Comparison of ENCODE assay signal across 8 cellular contexts in the genomic region with DNA sequence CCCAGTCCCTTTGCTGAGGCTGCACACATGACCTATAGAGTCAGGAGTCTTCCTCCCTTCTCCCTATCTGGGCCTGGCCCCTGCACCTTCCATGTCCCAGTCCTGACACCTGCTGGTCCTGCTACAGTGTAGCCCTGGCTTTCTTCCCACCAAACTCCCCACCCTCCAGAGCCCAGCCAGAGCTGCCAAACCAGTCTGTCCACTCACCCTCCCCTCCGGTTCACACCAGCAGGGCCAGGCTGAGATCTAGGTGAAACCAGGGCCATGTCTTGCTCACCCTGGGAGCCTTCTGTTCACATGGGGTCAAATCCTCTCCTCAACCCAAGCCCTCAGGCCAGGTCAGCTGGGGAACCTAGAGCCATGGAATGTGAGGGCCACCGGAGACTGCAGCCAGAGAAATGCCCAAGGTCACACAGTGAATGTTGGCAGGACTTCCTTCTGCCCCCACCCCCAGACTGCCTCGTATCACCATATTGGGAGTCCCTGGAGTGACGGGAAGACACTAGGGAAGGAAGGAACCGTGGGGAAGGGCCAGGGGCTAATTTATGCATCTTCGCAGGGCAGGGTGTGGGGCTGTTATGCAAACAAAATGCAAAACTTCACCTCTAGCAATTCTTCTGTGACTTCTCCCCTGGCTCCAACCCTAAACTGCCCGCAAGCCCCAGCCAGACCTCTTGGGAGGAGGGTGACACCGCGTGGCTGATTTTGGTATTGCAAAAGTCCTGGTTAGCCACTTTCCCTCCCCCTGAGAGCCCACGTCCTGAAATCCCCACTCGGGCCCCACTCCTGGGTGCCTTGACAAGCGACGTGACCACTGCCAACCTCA. TPM values are rescaled to one million over a fixed set of nuclear protein-coding genes. Genes with fewer than 3 reads are reported as not detected.
A peak's percentile ranks its signal among the peaks of the same experiment; 100 is the strongest.
DNase-seq lines count a peak whose midpoint lies in the region; ATAC-seq and TF ChIP-seq lines count a peak whose summit lies in the region.

No MANE protein-coding gene starts in this region.

- TF ChIP-seq CTCF in esophagus squamous epithelium (IDR thresholded peaks at IDR 0.05) = peak; percentile 35 to 92 (median 87)

- peak overlapping the region in 2 of 4 donors; percentile 22 to 39 for H3K4me3 ChIP-seq in esophagus squamous epithelium
- H3K4me3 ChIP-seq in mucosa of stomach (ENCODE audit: low read length) = peak overlapping the region; percentile 60

- WGBS in esophagus squamous epithelium, 2 donors = 7 to 10% methylated on average over 8 to 11 of the region's 13 CpGs

- peak; percentile 54 for ATAC-seq in HG02678 (IDR thresholded peaks at IDR 0.05; ENCODE audit: unreplicated experiment)

- intact Hi-C loops in esophagus squamous epithelium (cut with DNase I) = loop anchor here (5.0 kb wide), 2 partner anchors 91 to 201 kb away; no protein-coding TSS in a partner anchor

- TF ChIP-seq POLR2A in esophagus squamous epithelium (IDR thresholded peaks at IDR 0.05) = no peak

- H3K36me3 ChIP-seq in esophagus squamous epithelium (peaks cover 0 to 13% (median 0%) of the 10 kb centered on the region in 3 donors), mucosa of stomach (ENCODE audit: control insufficient read depth, insufficient read depth, low read length) (no peaks in the 10 kb centered on the region)

- peak; percentile 66 for DNase-seq in DMS153 treated with DMSO at 0.1 percent for 48 hours (lab: John Stamatoyannopoulos, UW; ENCODE audit: unreplicated experiment)
- peak; percentile 2 for DNase-seq in NCI-H82 treated with DMSO at 0.1 percent for 48 hours (lab: John Stamatoyannopoulos, UW; ENCODE audit: unreplicated experiment)
- DNase-seq in activated T-cell treated with anti-CD3 and anti-CD28 coated beads for 24 hours (ENCODE audit: low read depth) = peak; percentile 51
- no peak for DNase-seq in esophagus squamous epithelium (lab: John Stamatoyannopoulos, UW)
- DNase-seq in stimulated activated CD8-positive, alpha-beta memory T cell treated with anti-CD3 and anti-CD28 coated beads, Interleukin-7, amount 100 ng/mL, for 48 hours (ENCODE audit: extremely low read depth in 1 of 2, low read depth in 1 of 2) = peak; percentile 37 to 61
- no peak for DNase-seq in NCI-H226

- peak overlapping the region; percentile 67 to 85 (median 84) for H3K27ac ChIP-seq in esophagus squamous epithelium

- peaks cover 17 to 37% (median 27%) of the 10 kb centered on the region in 3 donors for H3K4me1 ChIP-seq in esophagus squamous epithelium
- H3K4me1 ChIP-seq in mucosa of stomach (ENCODE audit: control insufficient read depth, insufficient read depth, low read length) = peaks cover 27% of the 10 kb centered on the region

- H3K9ac ChIP-seq in mucosa of stomach (ENCODE audit: low read length) = peak overlapping the region; percentile 19

- H3K27me3 ChIP-seq in esophagus squamous epithelium (no peaks in the 10 kb centered on the region), mucosa of stomach (ENCODE audit: control insufficient read depth, insufficient read depth, low read length) (no peaks in the 10 kb centered on the region)

- H3K9me3 ChIP-seq in esophagus squamous epithelium = no peaks in the 10 kb centered on the region
- H3K9me3 ChIP-seq in mucosa of stomach (ENCODE audit: control insufficient read depth, low read length) = no peaks in the 10 kb centered on the region

RNA-seq across cellular contexts. Expression of gene TNS1, which starts 14.6 kb away (rescaled TPM):
- 100 to 1,000 TPM in 1 of 4 donors, 10 to 100 TPM in 3; 34.7 to 201 (median 59.2) TPM for total RNA-seq in esophagus squamous epithelium

Comparison
In these comparisons a context has a peak if more than half of its experiments do, and no peak if none do; other contexts are left out.
1. DNase-seq: peak in DMS153 treated with DMSO at 0.1 percent for 48 hours (single experiment), NCI-H82 treated with DMSO at 0.1 percent for 48 hours (single experiment), activated T-cell treated with anti-CD3 and anti-CD28 coated beads for 24 hours (single experiment) and stimulated activated CD8-positive, alpha-beta memory T cell treated with anti-CD3 and anti-CD28 coated beads, Interleukin-7, amount 100 ng/mL, for 48 hours (2 of 2); none in esophagus squamous epithelium (single experiment) and NCI-H226 (single experiment).